ENCODE assay signal across 14 cellular contexts in the genomic region with DNA sequence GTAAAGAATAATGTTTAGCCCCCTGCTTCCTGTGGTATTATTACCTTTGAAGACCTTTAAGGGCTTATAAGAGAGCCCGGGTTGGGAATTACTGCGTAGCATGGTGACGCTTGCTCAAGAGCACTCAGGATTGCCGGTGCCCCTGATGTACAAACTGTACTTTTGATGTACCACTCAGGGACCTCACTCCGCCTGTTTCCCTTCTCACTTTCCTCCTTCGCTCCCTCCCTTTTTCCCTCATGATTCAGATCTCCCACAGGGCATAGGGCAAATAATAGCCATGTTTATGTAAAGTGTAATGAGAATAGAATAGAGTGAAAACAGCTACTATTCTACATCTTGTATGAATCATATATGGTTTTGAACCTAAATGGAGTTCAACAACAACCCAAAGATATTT.
DNase-seq lines count a peak whose midpoint lies in the region; ATAC-seq, FAIRE-seq and TF ChIP-seq lines count a peak whose summit lies in the region.
"Had no signal": no experiment of that assay in that cellular context is flagged by ENCODE, and none has a peak within 500 bp of the region (broad histone marks: within the 10 kb centered on the region; RNA-seq: fewer than 3 reads in every experiment).

No MANE protein-coding gene starts in this region.

- no peak for FAIRE-seq in HTR-8/SVneo (lab: Jason Lieb, UNC)
- FAIRE-seq: A549 had no signal

- 65% methylated on average over 6 of the region's 6 CpGs for WGBS in mammary epithelial cell (ENCODE audit: low coverage, missing lambda C conversion rate)

- TF ChIP-seq CTCF in breast epithelium (IDR thresholded peaks at IDR 0.05) (no peak), mammary epithelial cell (conservative IDR thresholded peaks at IDR 0.05 in 1 of 2, IDR thresholded peaks at IDR 0.05 in 1 of 2; ENCODE audit: extremely low read depth in 1 of 2, insufficient read depth in 1 of 2, low read depth in 1 of 2, low read length in 2 of 2) (no peak), dorsolateral prefrontal cortex (IDR thresholded peaks at IDR 0.05 in 54 of 56, conservative IDR thresholded peaks at IDR 0.05 in 2 of 56; ENCODE audit: low read depth in 1 of 56, partially characterized antibody in 56 of 56) (no peak)

- no peak overlapping the region for H3K4me2 ChIP-seq in mammary epithelial cell (ENCODE audit: insufficient read depth, low read depth, low read length)
- H3K4me2 ChIP-seq: A549 had no signal

- no peak overlapping the region for H2AFZ ChIP-seq in mammary epithelial cell (ENCODE audit: low read depth, low read length)

- in situ Hi-C loops in mammary epithelial cell (cut with MboI; ENCODE audit: low sequenced_read_pairs in 2 of 2): no loop called here

- BruUV-seq in mammary epithelial cell (replicated peaks; lab: Mats Ljungman, UMichigan): no TSS peak

- H3K9me3 ChIP-seq in breast epithelium: no peaks in the 10 kb centered on the region
- H3K9me3 ChIP-seq in mammary epithelial cell (replicated peaks; ENCODE audit: insufficient read depth, low read length): no peaks in the 10 kb centered on the region
- H3K9me3 ChIP-seq in muscle layer of colon (ENCODE audit: low read length): no peaks in the 10 kb centered on the region
- H3K9me3 ChIP-seq: A549 had no signal

- H3K27me3 ChIP-seq in breast epithelium (no peaks in the 10 kb centered on the region), mammary epithelial cell (ENCODE audit: insufficient read depth, low read length) (no peaks in the 10 kb centered on the region), dorsolateral prefrontal cortex (no peaks in the 10 kb centered on the region), muscle layer of colon (ENCODE audit: control insufficient read depth in 1 of 2, insufficient read depth in 2 of 2, low read length in 2 of 2) (no peaks in the 10 kb centered on the region)

- DNase-seq in breast epithelium (ENCODE audit: low spot score in 2 of 2) (no peak), mammary epithelial cell (no peak), dorsolateral prefrontal cortex (no peak), HTR-8/SVneo (ENCODE audit: insufficient read length, low spot score) (no peak), T-helper 1 cell (no peak)
- no peak for DNase-seq in effector CD8-positive, alpha-beta T cell (lab: John Stamatoyannopoulos, UW)
- DNase-seq: activated CD8-positive, alpha-beta memory T cell treated with anti-CD3 and anti-CD28 coated beads, Interleukin-2, amount 10 ng/mL, durations not matched to agents 7 days and 5 days; activated gamma-delta T cell treated with Interleukin-2 at 50 U/mL for 16 hours; endodermal cell; NCI-H748 treated with DMSO at 0.1 percent for 48 hours had no signal

- H3K27ac ChIP-seq in breast epithelium: peak overlapping the region; percentile 31 to 39
- H3K27ac ChIP-seq in mammary epithelial cell (ENCODE audit: insufficient read depth, low read depth, low read length): no peak overlapping the region
- H3K27ac ChIP-seq in dorsolateral prefrontal cortex: peak overlapping the region in 54 of 59 donors; percentile 34 to 94 (median 84)
- peak overlapping the region; percentile 35 for H3K27ac ChIP-seq in muscle layer of colon (ENCODE audit: low read depth, low read length)
- H3K27ac ChIP-seq: A549 had no signal

- no peak overlapping the region for H3K9ac ChIP-seq in mammary epithelial cell (ENCODE audit: insufficient read depth, low read length)
- no peak overlapping the region for H3K9ac ChIP-seq in muscle layer of colon (ENCODE audit: low read length)

- dilution Hi-C loops in mammary epithelial cell (cut with HindIII; ENCODE audit: low sequenced_read_pairs): no loop called here

- ATAC-seq in HG03135 (IDR thresholded peaks at IDR 0.05; ENCODE audit: unreplicated experiment): no peak
- ATAC-seq: A549; activated CD8-positive, alpha-beta memory T cell treated with anti-CD3 and anti-CD28 coated beads, Interleukin-2, amount 10 ng/mL, durations not matched to agents 7 days and 5 days; WTC11 had no signal

- H3K36me3 ChIP-seq in breast epithelium (no peaks in the 10 kb centered on the region), mammary epithelial cell (ENCODE audit: insufficient read depth, low read length) (no peaks in the 10 kb centered on the region), muscle layer of colon (ENCODE audit: insufficient read depth, low read length) (no peaks in the 10 kb centered on the region)

- intact Hi-C loops in breast epithelium (cut with DNase I; ENCODE audit: low total_unique reads) (no loop called here), mammary epithelial cell (cut with micrococcal nuclease) (no loop called here), dorsolateral prefrontal cortex (cut with DNase I) (no loop called here)

- TF ChIP-seq POLR2A in breast epithelium (IDR thresholded peaks at IDR 0.05): no peak

- CTCF ChIA-PET in mammary epithelial cell (lab: Charles Lee; ENCODE audit: low non-redundant PET): no interaction called here

- H4K20me1 ChIP-seq in mammary epithelial cell (ENCODE audit: insufficient read depth, low read length): no peaks in the 10 kb centered on the region

- H3K79me2 ChIP-seq in mammary epithelial cell (ENCODE audit: insufficient read depth, low read length): no peaks in the 10 kb centered on the region

- no peak overlapping the region for H3K4me3 ChIP-seq in breast epithelium
- no peak overlapping the region for H3K4me3 ChIP-seq in mammary epithelial cell (replicated peaks in 1 of 3; ENCODE audit: insufficient read depth in 1 of 3, low read depth in 2 of 3, low read length in 3 of 3)
- H3K4me3 ChIP-seq in dorsolateral prefrontal cortex: no peak overlapping the region
- H3K4me3 ChIP-seq in muscle layer of colon (ENCODE audit: low read depth in 1 of 2, low read length in 2 of 2): no peak overlapping the region
- H3K4me3 ChIP-seq: A549 had no signal

- H3K4me1 ChIP-seq in breast epithelium (peaks cover 0 to 3% of the 10 kb centered on the region in 2 donors), mammary epithelial cell (ENCODE audit: insufficient read depth, low read length) (no peaks in the 10 kb centered on the region), muscle layer of colon (ENCODE audit: insufficient read depth, low read length) (peaks cover 49% of the 10 kb centered on the region)
- H3K4me1 ChIP-seq: A549 had no signal
